Comparison of ENCODE assay signal across 8 cellular contexts in the genomic region with DNA sequence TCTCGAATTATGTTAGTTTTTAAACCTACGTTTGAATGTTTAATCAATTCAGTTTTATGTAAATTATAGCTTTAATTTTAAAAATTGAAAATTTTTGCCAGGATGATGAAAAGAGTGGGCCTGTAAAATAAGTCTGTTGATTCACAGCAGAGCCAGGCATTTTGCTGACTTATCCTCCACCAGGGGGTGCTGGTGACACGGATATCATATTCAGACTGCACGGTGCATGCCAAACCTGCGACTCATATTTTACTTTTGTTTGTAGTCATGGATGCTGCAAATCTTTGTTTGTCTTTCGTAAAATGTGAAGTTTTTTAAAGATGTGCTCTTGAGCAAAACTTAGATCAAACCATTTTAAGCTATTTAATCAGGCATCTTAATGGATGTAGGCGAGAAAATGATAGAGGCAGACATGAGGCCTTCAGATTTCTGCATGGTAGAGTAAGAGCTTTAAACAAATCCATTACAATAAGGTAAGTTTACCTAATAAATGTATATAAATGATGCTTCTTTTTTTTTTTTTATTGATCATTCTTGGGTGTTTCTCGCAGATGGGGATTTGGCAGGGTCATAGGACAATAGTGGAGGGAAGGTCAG. TPM values are rescaled to one million over a fixed set of nuclear protein-coding genes. Genes with fewer than 3 reads are reported as not detected.
DNase-seq lines count a peak whose midpoint lies in the region; ATAC-seq and TF ChIP-seq lines count a peak whose summit lies in the region.

No MANE protein-coding gene starts in this region.

- no peaks in the 10 kb centered on the region for H4K20me1 ChIP-seq in KMS-11 (ENCODE audit: insufficient read depth)

- no peaks in the 10 kb centered on the region for H3K9me3 ChIP-seq in cardiac muscle cell (ENCODE audit: low read depth)
- no peaks in the 10 kb centered on the region for H3K9me3 ChIP-seq in tibial nerve

- no peak overlapping the region for H3K4me3 ChIP-seq in cardiac muscle cell
- H3K4me3 ChIP-seq in KMS-11 (IDR thresholded peaks at IDR 0.05; ENCODE audit: insufficient read depth, low read depth, low read length) = no peak overlapping the region
- no peak overlapping the region for H3K4me3 ChIP-seq in WI38 (ENCODE audit: low read depth, low read length)
- H3K4me3 ChIP-seq in epithelial cell of esophagus (ENCODE audit: low read length) = no peak overlapping the region
- no peak overlapping the region for H3K4me3 ChIP-seq in tibial nerve

- H3K4me1 ChIP-seq in cardiac muscle cell (ENCODE audit: low read depth) (no peaks in the 10 kb centered on the region), KMS-11 (ENCODE audit: low read depth, poor library complexity, severe bottlenecking) (no peaks in the 10 kb centered on the region), tibial nerve (no peaks in the 10 kb centered on the region)

- H3K27me3 ChIP-seq in cardiac muscle cell = no peaks in the 10 kb centered on the region
- no peaks in the 10 kb centered on the region for H3K27me3 ChIP-seq in KMS-11 (ENCODE audit: insufficient read depth, low read depth)
- H3K27me3 ChIP-seq in tibial nerve = no peaks in the 10 kb centered on the region

- no peaks in the 10 kb centered on the region for H3K79me2 ChIP-seq in KMS-11 (ENCODE audit: insufficient read depth, low read depth)

- no peak overlapping the region for H3K9ac ChIP-seq in KMS-11

- peak; percentile 89 for TF ChIP-seq CTCF in cardiac muscle cell (IDR thresholded peaks at IDR 0.05; ENCODE audit: low read depth, low read length)
- TF ChIP-seq CTCF in KMS-11 (conservative IDR thresholded peaks at IDR 0.05; ENCODE audit: low read depth, low read length) = peak; percentile 61
- peak; percentile 71 for TF ChIP-seq CTCF in WI38 (IDR thresholded peaks at IDR 0.05; ENCODE audit: low read depth, low read length)
- TF ChIP-seq CTCF in epithelial cell of esophagus (IDR thresholded peaks at IDR 0.05; ENCODE audit: insufficient read depth, low read depth, low read length, missing control alignments) = peak; percentile 79
- peak in 4 of 5 experiments; percentile 22 to 42 (median 39) for TF ChIP-seq CTCF in tibial nerve (IDR thresholded peaks at IDR 0.05)

- no peak for TF ChIP-seq EP300 in tibial nerve (IDR thresholded peaks at IDR 0.05)

- intact Hi-C loops in Right ventricle myocardium inferior (cut with DNase I) = no loop called here

- no peak overlapping the region for H2AFZ ChIP-seq in KMS-11 (ENCODE audit: low read depth)

- H3K27ac ChIP-seq in cardiac muscle cell = no peak overlapping the region
- H3K27ac ChIP-seq in KMS-11 = no peak overlapping the region
- H3K27ac ChIP-seq in tibial nerve = no peak overlapping the region

- peak; percentile 62 to 93 for DNase-seq in cardiac muscle cell (ENCODE audit: low read depth in 1 of 2, low spot score in 1 of 2)
- no peak for DNase-seq in Right ventricle myocardium inferior (ENCODE audit: missing footprints)
- DNase-seq in H4 (ENCODE audit: low spot score) = peak; percentile 76
- DNase-seq in epithelial cell of esophagus (ENCODE audit: low read depth) = peak; percentile 91
- peak; percentile 81 for DNase-seq in myocyte (ENCODE audit: low read depth)
- DNase-seq in tibial nerve (ENCODE audit: low spot score in 2 of 2) = peak in 1 of 2 donors; percentile 62

- H3K4me2 ChIP-seq in KMS-11 = no peak overlapping the region

- WGBS in tibial nerve, 2 donors = 54 to 55% methylated on average over 8 of the region's 8 CpGs

- ATAC-seq in Right ventricle myocardium inferior = no peak

- TF ChIP-seq POLR2A in tibial nerve (IDR thresholded peaks at IDR 0.05) = no peak

- H3K36me3 ChIP-seq in cardiac muscle cell = no peaks in the 10 kb centered on the region
- no peaks in the 10 kb centered on the region for H3K36me3 ChIP-seq in KMS-11 (ENCODE audit: insufficient read depth)
- H3K36me3 ChIP-seq in tibial nerve = no peaks in the 10 kb centered on the region

RNA-seq across cellular contexts. Expression of a gene that starts 3.6 kb away (rescaled TPM):
- not detected in 2 replicates for total RNA-seq in cardiac muscle cell
- not detected in 2 replicates for polyA plus RNA-seq in cardiac muscle cell
- total RNA-seq in Right ventricle myocardium inferior = not detected
- not detected in 2 replicates for total RNA-seq in H4 (2014; rRNA removed; shearing (Covaris generic))
- total RNA-seq in myocyte = not detected in 2 replicates
- polyA plus RNA-seq in myocyte (2012) = not detected
- total RNA-seq in tibial nerve = not detected

RNA-seq across cellular contexts. Expression of a gene that starts 18.1 kb away (rescaled TPM):
- total RNA-seq in cardiac muscle cell (not detected in 2 replicates), Right ventricle myocardium inferior (not detected), myocyte (not detected in 2 replicates), tibial nerve (not detected)
- polyA plus RNA-seq in cardiac muscle cell = not detected in 2 replicates
- not detected in 2 replicates for total RNA-seq in H4 (2014; rRNA removed; shearing (Covaris generic))
- not detected for polyA plus RNA-seq in myocyte (2012)

RNA-seq across cellular contexts. Expression of a gene that starts 22.2 kb away (rescaled TPM):
- total RNA-seq in cardiac muscle cell (not detected in 2 replicates), Right ventricle myocardium inferior (not detected), myocyte (not detected in 2 replicates), tibial nerve (not detected)
- not detected in 2 replicates for polyA plus RNA-seq in cardiac muscle cell
- total RNA-seq in H4 (2014; rRNA removed; shearing (Covaris generic)) = not detected in 2 replicates
- not detected for polyA plus RNA-seq in myocyte (2012)

RNA-seq across cellular contexts. Expression of a gene that starts 43.1 kb away (rescaled TPM):
- total RNA-seq in cardiac muscle cell (not detected in 2 replicates), Right ventricle myocardium inferior (not detected), myocyte (not detected in 2 replicates), tibial nerve (not detected)
- not detected in 2 replicates for polyA plus RNA-seq in cardiac muscle cell
- not detected in 2 replicates for total RNA-seq in H4 (2014; rRNA removed; shearing (Covaris generic))
- not detected for polyA plus RNA-seq in myocyte (2012)

Comparison
In these comparisons a context has a peak if more than half of its experiments do, and no peak if none do; other contexts are left out.
1. CTCF ChIP-seq: peak in every context shown above with its lines; median percentile 89 in cardiac muscle cell; 79 in epithelial cell of esophagus; 71 in WI38; 61 in KMS-11; 39 in tibial nerve.